Comparison of ENCODE assay signal across 24 cellular contexts in genomic region chr1:165793951-165794350, GRCh38.
"Had no signal": no experiment of that assay in that cellular context is flagged by ENCODE, and none has a peak within 500 bp of the region (broad histone marks: within the 10 kb centered on the region; RNA-seq: fewer than 3 reads in every experiment).

No MANE protein-coding gene starts in this region.

- H3K36me3 ChIP-seq: gastrocnemius medialis, heart left ventricle, left ventricle myocardium inferior, stomach had no signal

- H3K27ac Mint-ChIP-seq: activated CD4-positive, alpha-beta T cell treated with anti-CD3 and anti-CD28 coated beads, Interleukin-2, amount 10 ng/mL, durations not matched to agents 24 days and 14 days; activated CD8-positive, alpha-beta T cell treated with anti-CD3 and anti-CD28 coated beads for 36 hours; activated naive CD4-positive, alpha-beta T cell treated with anti-CD3 and anti-CD28 coated beads for 36 hours; activated T-cell treated with anti-CD3 and anti-CD28 coated beads, Interleukin-2, amount 50 U/mL, for 24 hours; brain; dendritic cell treated with granulocyte-macrophage colony-stimulating factor and Interleukin-4, amounts not matched to agents 40 ng/mL and 50 ng/mL, for 4 days; memory B cell; progenitor cell of endocrine pancreas; stimulated activated effector memory CD8-positive, alpha-beta T cell treated with anti-CD3 and anti-CD28 coated beads, Interleukin-12 subunit alpha, Interleukin-12 subunit beta, amount 100 ng/mL, for 72 hours had no signal

- H3K27ac ChIP-seq: gastrocnemius medialis, heart left ventricle, left ventricle myocardium inferior, stomach had no signal

- H3K4me3 Mint-ChIP-seq: activated CD4-positive, alpha-beta T cell treated with anti-CD3 and anti-CD28 coated beads, Interleukin-2, amount 10 ng/mL, durations not matched to agents 24 days and 14 days; activated CD8-positive, alpha-beta T cell treated with anti-CD3 and anti-CD28 coated beads for 36 hours; activated naive CD4-positive, alpha-beta T cell treated with anti-CD3 and anti-CD28 coated beads for 36 hours; activated T-cell treated with anti-CD3 and anti-CD28 coated beads, Interleukin-2, amount 50 U/mL, for 24 hours; brain; dendritic cell treated with granulocyte-macrophage colony-stimulating factor and Interleukin-4, amounts not matched to agents 40 ng/mL and 50 ng/mL, for 4 days; memory B cell; naive B cell; neural crest cell; stimulated activated effector memory CD8-positive, alpha-beta T cell treated with anti-CD3 and anti-CD28 coated beads, Interleukin-12 subunit alpha, Interleukin-12 subunit beta, amount 100 ng/mL, for 72 hours had no signal

- H3K9me3 Mint-ChIP-seq: activated CD4-positive, alpha-beta T cell treated with anti-CD3 and anti-CD28 coated beads, Interleukin-2, amount 10 ng/mL, durations not matched to agents 24 days and 14 days; activated CD8-positive, alpha-beta T cell treated with anti-CD3 and anti-CD28 coated beads for 36 hours; activated naive CD4-positive, alpha-beta T cell treated with anti-CD3 and anti-CD28 coated beads for 36 hours; activated T-cell treated with anti-CD3 and anti-CD28 coated beads, Interleukin-2, amount 50 U/mL, for 24 hours; dendritic cell treated with granulocyte-macrophage colony-stimulating factor and Interleukin-4, amounts not matched to agents 40 ng/mL and 50 ng/mL, for 4 days; memory B cell; neural crest cell; stimulated activated effector memory CD8-positive, alpha-beta T cell treated with anti-CD3 and anti-CD28 coated beads, Interleukin-12 subunit alpha, Interleukin-12 subunit beta, amount 100 ng/mL, for 72 hours had no signal

- ATAC-seq: activated CD8-positive, alpha-beta T cell treated with anti-CD3 and anti-CD28 coated beads for 36 hours; gastrocnemius medialis; heart left ventricle; right cardiac atrium; stimulated activated effector memory CD8-positive, alpha-beta T cell treated with anti-CD3 and anti-CD28 coated beads, Interleukin-12 subunit alpha, Interleukin-12 subunit beta, amount 100 ng/mL, for 72 hours had no signal

- H3K9me3 ChIP-seq: gastrocnemius medialis, stomach had no signal

- H3K4me3 ChIP-seq: gastrocnemius medialis, heart left ventricle, left ventricle myocardium inferior, stomach had no signal

- H3K27me3 ChIP-seq: gastrocnemius medialis, heart left ventricle, stomach had no signal

- H3K4me1 ChIP-seq: gastrocnemius medialis, heart left ventricle, left ventricle myocardium inferior, stomach had no signal

- H3K36me3 Mint-ChIP-seq: brain; memory B cell; naive B cell; stimulated activated effector memory CD8-positive, alpha-beta T cell treated with anti-CD3 and anti-CD28 coated beads, Interleukin-12 subunit alpha, Interleukin-12 subunit beta, amount 100 ng/mL, for 72 hours had no signal

- DNase-seq: activated CD4-positive, alpha-beta T cell treated with anti-CD3 and anti-CD28 coated beads, Interleukin-2, amount 10 ng/mL, durations not matched to agents 24 days and 14 days; activated CD8-positive, alpha-beta T cell treated with anti-CD3 and anti-CD28 coated beads for 36 hours; activated naive CD4-positive, alpha-beta T cell treated with anti-CD3 and anti-CD28 coated beads for 36 hours; activated T-cell treated with anti-CD3 and anti-CD28 coated beads, Interleukin-2, amount 50 U/mL, for 24 hours; anterior cingulate cortex; cerebellar nuclear complex; effector CD8-positive, alpha-beta T cell; gastrocnemius medialis; heart left ventricle; kidney glomerular epithelial cell; left ventricle myocardium inferior; naive B cell; right cardiac atrium; small intestine; stimulated activated CD4-positive, alpha-beta T cell treated with anti-CD3 and anti-CD28 coated beads, Interleukin-4, amount 100 ng/mL, for 24 hours; stomach; T1000; trophoblast cell had no signal

- H3K4me1 Mint-ChIP-seq: activated CD4-positive, alpha-beta T cell treated with anti-CD3 and anti-CD28 coated beads, Interleukin-2, amount 10 ng/mL, durations not matched to agents 24 days and 14 days; brain; memory B cell; naive B cell; neural crest cell; stimulated activated effector memory CD8-positive, alpha-beta T cell treated with anti-CD3 and anti-CD28 coated beads, Interleukin-12 subunit alpha, Interleukin-12 subunit beta, amount 100 ng/mL, for 72 hours had no signal
